In genomic region chr13:108212901-108213300, GRCh38 we compare ENCODE assay signal across 12 cellular contexts. TPM values are rescaled to one million over a fixed set of nuclear protein-coding genes. Genes with fewer than 3 reads are reported as not detected.
A peak's percentile ranks its signal among the peaks of the same experiment; 100 is the strongest.
DNase-seq lines count a peak whose midpoint lies in the region; ATAC-seq and TF ChIP-seq lines count a peak whose summit lies in the region.
"Had no signal": no experiment of that assay in that cellular context is flagged by ENCODE, and none has a peak within 500 bp of the region (broad histone marks: within the 10 kb centered on the region; RNA-seq: fewer than 3 reads in every experiment).

No MANE protein-coding gene starts in this region.

- peaks cover 9% of the 10 kb centered on the region for H3K36me3 Mint-ChIP-seq in IgD-negative memory B cell

- peak overlapping the region; percentile 26 to 91 (median 55) for H3K4me3 Mint-ChIP-seq in IgD-negative memory B cell

- POLR2A ChIA-PET in GM10248 (lab: Yijun Ruan, JAX): no interaction called here

- CTCF ChIA-PET in GM10248 (lab: Yijun Ruan, JAX): interaction anchor here (1.1 to 1.3 kb wide), 2 partner anchors 18 to 57 kb away, joined by 4 read pairs; no protein-coding TSS in a partner anchor

- H3K9me3 ChIP-seq in psoas muscle: no peaks in the 10 kb centered on the region
- H3K9me3 ChIP-seq: gastrocnemius medialis had no signal

- no peaks in the 10 kb centered on the region for H3K27me3 ChIP-seq in psoas muscle (ENCODE audit: insufficient read depth in 3 of 3, low read length in 2 of 3)
- H3K27me3 ChIP-seq: gastrocnemius medialis had no signal

- peak overlapping the region; percentile 33 for H3K27ac ChIP-seq in psoas muscle

- peaks cover 0 to 8% (median 1%) of the 10 kb centered on the region in 3 donors for H3K9me3 Mint-ChIP-seq in IgD-negative memory B cell

- ATAC-seq in GM19324 (IDR thresholded peaks at IDR 0.05; ENCODE audit: low FRiP score, unreplicated experiment) (peak; percentile 44), HG02798 (IDR thresholded peaks at IDR 0.05; ENCODE audit: poor library complexity, unreplicated experiment) (peak; percentile 27), psoas muscle (no peak)
- ATAC-seq: gastrocnemius medialis had no signal

- intact Hi-C loops in psoas muscle (cut with DNase I): no loop called here

- H3K4me1 ChIP-seq in psoas muscle: peaks cover 17% of the 10 kb centered on the region

- no peak overlapping the region for H3K4me3 ChIP-seq in psoas muscle
- H3K4me3 ChIP-seq: gastrocnemius medialis had no signal

- H3K4me1 Mint-ChIP-seq in IgD-negative memory B cell: peaks cover 24 to 36% (median 29%) of the 10 kb centered on the region in 3 donors

- H3K36me3 ChIP-seq in psoas muscle (ENCODE audit: insufficient read depth in 1 of 2, low read depth in 1 of 2): peaks cover 4 to 19% of the 10 kb centered on the region in 2 donors

- no peaks in the 10 kb centered on the region for H3K27me3 Mint-ChIP-seq in IgD-negative memory B cell

- no peak for TF ChIP-seq CTCF in psoas muscle (IDR thresholded peaks at IDR 0.05)
- TF ChIP-seq CTCF in GM10248 (IDR thresholded peaks at IDR 0.05; ENCODE audit: control extremely low read depth, extremely low read depth, low read depth, missing control alignments): no peak

- DNase-seq in psoas muscle: no peak
- no peak for DNase-seq in SIG-M5 (lab: John Stamatoyannopoulos, UW)
- DNase-seq in NCI-H774 (lab: John Stamatoyannopoulos, UW): no peak
- DNase-seq in GM10248 (ENCODE audit: extremely low spot score): no peak
- DNase-seq: central memory CD4-positive, alpha-beta T cell; gastrocnemius medialis; mammary epithelial cell; NCI-H2029 treated with DMSO at 0.1 percent for 48 hours; stimulated activated CD4-positive, alpha-beta T cell treated with anti-CD3 and anti-CD28 coated beads, Interleukin-12 subunit alpha, Interleukin-12 subunit beta, amount 100 ng/mL, for 4 hours had no signal

- WGBS in psoas muscle, 3 donors: 80 to 97% (median 89%) methylated on average over 4 of the region's 4 CpGs

- H3K27ac Mint-ChIP-seq in IgD-negative memory B cell: peak overlapping the region; percentile 0 to 97 (median 10)

RNA-seq across cellular contexts. Expression of gene LIG4, which starts 2.4 kb away (rescaled TPM):
- polyA plus RNA-seq in IgD-negative memory B cell (9.1 TPM), psoas muscle (10 to 100 TPM in 1 of 3 donors, 1 to 10 TPM in 2; 4.6 to 14.4 (median 5.4) TPM)
- 10 to 100 TPM in 3 of 4 donors, 1 to 10 TPM in 1; 8.2 to 15.0 (median 10.6) TPM for total RNA-seq in psoas muscle

RNA-seq across cellular contexts. Expression of gene ABHD13, which starts 5.3 kb away (rescaled TPM):
- polyA plus RNA-seq in IgD-negative memory B cell (10.0 TPM), psoas muscle (10 to 100 TPM in 1 of 3 donors, 1 to 10 TPM in 2; 3.8 to 10.5 (median 5.7) TPM)
- total RNA-seq in psoas muscle: 1 to 10 TPM; 4.2 to 8.9 (median 6.8) TPM

RNA-seq across cellular contexts. Expression of gene TNFSF13B, which starts 56.6 kb away (rescaled TPM):
- polyA plus RNA-seq in IgD-negative memory B cell (7.2 TPM), psoas muscle (under 1 TPM; 0.23 to 0.48 (median 0.27) TPM)
- total RNA-seq in psoas muscle: 1 to 10 TPM in 2 of 4 donors, under 1 TPM in 2; 0.80 to 1.5 (median 0.98) TPM

Comparison
In these comparisons a context has a peak if more than half of its experiments do, and no peak if none do; other contexts are left out.
1. ATAC-seq: peak in GM19324 (single experiment) and HG02798 (single experiment); none in psoas muscle (0 of 4).